In the genomic region with DNA sequence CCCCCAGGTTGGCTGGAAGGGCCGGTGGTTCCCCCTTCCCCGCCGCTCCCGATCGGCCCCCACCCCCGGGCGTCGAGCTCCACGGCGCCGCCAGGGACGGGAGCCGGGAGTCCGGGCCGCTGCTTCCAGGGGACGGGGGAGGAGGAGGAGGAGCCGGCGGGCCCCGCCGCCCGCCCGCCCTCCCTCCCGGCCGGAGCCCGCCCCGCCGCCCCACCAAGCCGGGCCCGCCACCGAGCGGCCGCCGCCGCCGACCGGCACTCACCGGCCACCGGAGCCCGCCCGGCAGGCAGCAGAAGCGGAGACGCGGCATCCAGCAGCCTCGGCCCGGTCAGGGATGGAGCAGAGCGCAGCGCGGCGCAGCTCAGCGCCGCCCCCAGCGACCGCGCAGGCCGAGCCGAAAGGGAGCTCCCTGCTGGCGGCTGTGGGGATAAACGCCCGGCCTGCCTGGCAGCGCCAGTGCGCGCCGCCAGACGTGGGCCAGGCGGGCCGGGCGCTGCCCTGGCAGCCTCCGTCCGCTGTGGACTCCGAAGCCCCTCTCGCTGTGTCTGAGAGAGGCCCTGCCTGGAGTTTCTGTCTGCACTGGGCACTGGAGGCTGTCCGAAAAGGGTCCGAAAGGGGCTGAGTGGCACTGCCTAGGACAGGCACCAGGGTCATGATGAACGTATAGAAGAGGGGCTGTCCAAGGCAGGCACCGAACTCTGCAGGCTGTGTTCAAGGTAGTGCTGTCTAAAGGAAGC, we compare ENCODE assay signal across 1 cellular context.
TF ChIP-seq lines count a peak whose summit lies in the region.

A gene with protein sequence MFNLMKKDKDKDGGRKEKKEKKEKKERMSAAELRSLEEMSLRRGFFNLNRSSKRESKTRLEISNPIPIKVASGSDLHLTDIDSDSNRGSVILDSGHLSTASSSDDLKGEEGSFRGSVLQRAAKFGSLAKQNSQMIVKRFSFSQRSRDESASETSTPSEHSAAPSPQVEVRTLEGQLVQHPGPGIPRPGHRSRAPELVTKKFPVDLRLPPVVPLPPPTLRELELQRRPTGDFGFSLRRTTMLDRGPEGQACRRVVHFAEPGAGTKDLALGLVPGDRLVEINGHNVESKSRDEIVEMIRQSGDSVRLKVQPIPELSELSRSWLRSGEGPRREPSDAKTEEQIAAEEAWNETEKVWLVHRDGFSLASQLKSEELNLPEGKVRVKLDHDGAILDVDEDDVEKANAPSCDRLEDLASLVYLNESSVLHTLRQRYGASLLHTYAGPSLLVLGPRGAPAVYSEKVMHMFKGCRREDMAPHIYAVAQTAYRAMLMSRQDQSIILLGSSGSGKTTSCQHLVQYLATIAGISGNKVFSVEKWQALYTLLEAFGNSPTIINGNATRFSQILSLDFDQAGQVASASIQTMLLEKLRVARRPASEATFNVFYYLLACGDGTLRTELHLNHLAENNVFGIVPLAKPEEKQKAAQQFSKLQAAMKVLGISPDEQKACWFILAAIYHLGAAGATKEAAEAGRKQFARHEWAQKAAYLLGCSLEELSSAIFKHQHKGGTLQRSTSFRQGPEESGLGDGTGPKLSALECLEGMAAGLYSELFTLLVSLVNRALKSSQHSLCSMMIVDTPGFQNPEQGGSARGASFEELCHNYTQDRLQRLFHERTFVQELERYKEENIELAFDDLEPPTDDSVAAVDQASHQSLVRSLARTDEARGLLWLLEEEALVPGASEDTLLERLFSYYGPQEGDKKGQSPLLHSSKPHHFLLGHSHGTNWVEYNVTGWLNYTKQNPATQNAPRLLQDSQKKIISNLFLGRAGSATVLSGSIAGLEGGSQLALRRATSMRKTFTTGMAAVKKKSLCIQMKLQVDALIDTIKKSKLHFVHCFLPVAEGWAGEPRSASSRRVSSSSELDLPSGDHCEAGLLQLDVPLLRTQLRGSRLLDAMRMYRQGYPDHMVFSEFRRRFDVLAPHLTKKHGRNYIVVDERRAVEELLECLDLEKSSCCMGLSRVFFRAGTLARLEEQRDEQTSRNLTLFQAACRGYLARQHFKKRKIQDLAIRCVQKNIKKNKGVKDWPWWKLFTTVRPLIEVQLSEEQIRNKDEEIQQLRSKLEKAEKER (N-terminal part only) (minus strand): TSS at position 348 of the 737 bp plus-strand sequence. CDS start 13,458 bp downstream, outside the sequence.

TF ChIP-seq in H1, 55 proteins besides CTCF, POLR2A, EP300 and RAD21:
- TF ChIP-seq, protein P1, sequence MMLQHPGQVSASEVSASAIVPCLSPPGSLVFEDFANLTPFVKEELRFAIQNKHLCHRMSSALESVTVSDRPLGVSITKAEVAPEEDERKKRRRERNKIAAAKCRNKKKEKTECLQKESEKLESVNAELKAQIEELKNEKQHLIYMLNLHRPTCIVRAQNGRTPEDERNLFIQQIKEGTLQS (IDR thresholded peaks at IDR 0.05; ENCODE audit: insufficient read depth, low read depth, low read length): no peak
- TF ChIP-seq NRF1 (IDR thresholded peaks at IDR 0.05; ENCODE audit: low read depth, low read length) (no peak), GTF2F1 (IDR thresholded peaks at IDR 0.05; ENCODE audit: borderline replicate concordance, low read depth, low read length) (0 out of 2 replicates have a peak, but pooled peaks have one; percentile 18), TAF1 (IDR thresholded peaks at IDR 0.05; ENCODE audit: low read depth, low read length) (0 out of 2 replicates have a peak, but pooled peaks have one; percentile 46), YY1 (IDR thresholded peaks at IDR 0.05; ENCODE audit: low read depth, low read length) (peak; percentile 76; the same call in 1 of the 2 replicates), POU5F1 (IDR thresholded peaks at IDR 0.05; ENCODE audit: low read depth, low read length) (no peak), RXRA (IDR thresholded peaks at IDR 0.05; ENCODE audit: insufficient read depth, low read depth, low read length) (no peak), RBBP5 (IDR thresholded peaks at IDR 0.05; ENCODE audit: borderline replicate concordance, low read depth, low read length) (peak; percentile 92), KDM1A (IDR thresholded peaks at IDR 0.05; ENCODE audit: borderline replicate concordance, low read length) (no peak), SP1 (IDR thresholded peaks at IDR 0.05; ENCODE audit: low read depth, low read length) (0 out of 2 replicates have a peak, but pooled peaks have one; percentile 11), TAF7 (optimal IDR thresholded peaks at IDR 0.05; ENCODE audit: borderline replicate concordance, low read depth, low read length) (peak; percentile 37), KDM4A (IDR thresholded peaks at IDR 0.05; ENCODE audit: low read depth, low read length, severe bottlenecking) (peak; percentile 17), POLR2AphosphoS5 (IDR thresholded peaks at IDR 0.05; ENCODE audit: low read depth, low read length) (no peak), TBP (IDR thresholded peaks at IDR 0.05; ENCODE audit: low read depth, low read length) (peak; percentile 60; the same call in 1 of the 2 replicates), CTBP2 (IDR thresholded peaks at IDR 0.05; ENCODE audit: borderline replicate concordance, insufficient read depth, insufficient read length, low read length) (no peak), SUZ12 (IDR thresholded peaks at IDR 0.05; ENCODE audit: low read length) (no peak), RFX5 (IDR thresholded peaks at IDR 0.05; ENCODE audit: borderline replicate concordance, low read depth, low read length) (no peak), HDAC6 (IDR thresholded peaks at IDR 0.05; ENCODE audit: low read depth, low read length) (no peak), SP2 (IDR thresholded peaks at IDR 0.05; ENCODE audit: low read length) (no peak), EGR1 (IDR thresholded peaks at IDR 0.05; ENCODE audit: borderline replicate concordance, low read depth, low read length) (peak; percentile 27; the same call in 1 of the 2 replicates), JUND (IDR thresholded peaks at IDR 0.05; ENCODE audit: low read length) (0 out of 2 replicates have a peak, but pooled peaks have one; percentile 18), SIN3A (conservative IDR thresholded peaks at IDR 0.05 in 1 of 2, IDR thresholded peaks at IDR 0.05 in 1 of 2; ENCODE audit: low read depth in 1 of 2, low read length in 2 of 2) (peak; percentile 51 to 71; a peak in 2 of 4 replicates), SIX5 (IDR thresholded peaks at IDR 0.05; ENCODE audit: low read depth, low read length) (no peak), PHF8 (conservative IDR thresholded peaks at IDR 0.05; ENCODE audit: low read depth, low read length) (0 out of 2 replicates have a peak, but pooled peaks have one; percentile 34), JUN (IDR thresholded peaks at IDR 0.05; ENCODE audit: low read depth, low read length) (no peak), CREB1 (IDR thresholded peaks at IDR 0.05) (peak; percentile 49), SIRT6 (IDR thresholded peaks at IDR 0.05; ENCODE audit: low read length) (no peak), CHD1 (IDR thresholded peaks at IDR 0.05; ENCODE audit: low read depth, low read length) (no peak), GABPA (IDR thresholded peaks at IDR 0.05; ENCODE audit: borderline replicate concordance, insufficient read depth, low read length) (peak; percentile 70; the same call in 1 of the 2 replicates)
- TF ChIP-seq, protein P2, sequence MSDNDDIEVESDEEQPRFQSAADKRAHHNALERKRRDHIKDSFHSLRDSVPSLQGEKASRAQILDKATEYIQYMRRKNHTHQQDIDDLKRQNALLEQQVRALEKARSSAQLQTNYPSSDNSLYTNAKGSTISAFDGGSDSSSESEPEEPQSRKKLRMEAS (IDR thresholded peaks at IDR 0.05): peak; percentile 56; the same call in 1 of the 2 replicates
